Comparison of ENCODE assay signal across 8 cellular contexts in genomic region chr12:123269980-123270379, GRCh38. TPM values are rescaled to one million over a fixed set of nuclear protein-coding genes. Genes with fewer than 3 reads are reported as not detected.
DNase-seq lines count a peak whose midpoint lies in the region; ATAC-seq and TF ChIP-seq lines count a peak whose summit lies in the region.

No MANE protein-coding gene starts in this region.

- TF ChIP-seq CTCF in uterus (IDR thresholded peaks at IDR 0.05), result no peak

- H3K27me3 Mint-ChIP-seq in dendritic cell treated with granulocyte-macrophage colony-stimulating factor and Interleukin-4, amounts not matched to agents 40 ng/mL and 50 ng/mL, for 4 days, result peaks cover 2% of the 10 kb centered on the region

- DNase-seq in NCI-H69 (lab: John Stamatoyannopoulos, UW) (peak; percentile 78), uterus (no peak), dedifferentiated amniotic fluid mesenchymal stem cell (ENCODE audit: extremely low spot score) (no peak), DMS153 (lab: John Stamatoyannopoulos, UW) (no peak)

- TF ChIP-seq POLR2A in uterus (IDR thresholded peaks at IDR 0.05), result no peak

- H3K27me3 ChIP-seq in mucosa of rectum (ENCODE audit: control insufficient read depth in 2 of 2, insufficient read depth in 2 of 2, low read length in 2 of 2) (no peaks in the 10 kb centered on the region), uterus (no peaks in the 10 kb centered on the region)

- H3K36me3 Mint-ChIP-seq in dendritic cell treated with granulocyte-macrophage colony-stimulating factor and Interleukin-4, amounts not matched to agents 40 ng/mL and 50 ng/mL, for 4 days (ENCODE audit: low read depth), result peaks cover 25% of the 10 kb centered on the region

- H3K9me3 ChIP-seq in ES-I3 (ENCODE audit: control insufficient read depth, insufficient read depth, low read length) (no peaks in the 10 kb centered on the region), mucosa of rectum (ENCODE audit: control insufficient read depth in 2 of 2, low read length in 2 of 2) (no peaks in the 10 kb centered on the region), uterus (no peaks in the 10 kb centered on the region)

- peak overlapping the region; percentile 51 to 70 for H3K27ac ChIP-seq in mucosa of rectum (ENCODE audit: low read depth in 2 of 2, low read length in 2 of 2)
- peak overlapping the region; percentile 80 to 92 for H3K27ac ChIP-seq in uterus

- peaks cover 9% of the 10 kb centered on the region for H3K4me1 ChIP-seq in ES-I3 (ENCODE audit: insufficient read depth, low read length)
- peaks cover 6 to 17% of the 10 kb centered on the region in 2 donors for H3K4me1 ChIP-seq in mucosa of rectum (ENCODE audit: control insufficient read depth in 2 of 2, insufficient read depth in 2 of 2, low read length in 2 of 2)
- H3K4me1 ChIP-seq in uterus, result peaks cover 0 to 8% of the 10 kb centered on the region in 2 donors

- H3K4me3 Mint-ChIP-seq in dendritic cell treated with granulocyte-macrophage colony-stimulating factor and Interleukin-4, amounts not matched to agents 40 ng/mL and 50 ng/mL, for 4 days, result peak overlapping the region; percentile 83

- H3K27ac Mint-ChIP-seq in dendritic cell treated with granulocyte-macrophage colony-stimulating factor and Interleukin-4, amounts not matched to agents 40 ng/mL and 50 ng/mL, for 4 days, result peak overlapping the region; percentile 73

- H3K4me1 Mint-ChIP-seq in dendritic cell treated with granulocyte-macrophage colony-stimulating factor and Interleukin-4, amounts not matched to agents 40 ng/mL and 50 ng/mL, for 4 days (ENCODE audit: low read depth), result peaks cover 52% of the 10 kb centered on the region

- no peak for ATAC-seq in HG03039 (IDR thresholded peaks at IDR 0.05; ENCODE audit: unreplicated experiment)

- H3K36me3 ChIP-seq in ES-I3 (ENCODE audit: insufficient read depth, low read length), result no peaks in the 10 kb centered on the region
- peaks cover 2 to 7% of the 10 kb centered on the region in 2 donors for H3K36me3 ChIP-seq in mucosa of rectum (ENCODE audit: control insufficient read depth in 2 of 2, insufficient read depth in 2 of 2, low read length in 2 of 2)
- no peaks in the 10 kb centered on the region for H3K36me3 ChIP-seq in uterus

- H3K4me3 ChIP-seq in mucosa of rectum (ENCODE audit: low read length in 2 of 2) (peak overlapping the region; percentile 65 to 74), uterus (peak overlapping the region; percentile 57 to 73)

- no peaks in the 10 kb centered on the region for H3K9me3 Mint-ChIP-seq in dendritic cell treated with granulocyte-macrophage colony-stimulating factor and Interleukin-4, amounts not matched to agents 40 ng/mL and 50 ng/mL, for 4 days

- H3K9ac ChIP-seq in ES-I3 (ENCODE audit: low read depth, low read length) (peak overlapping the region; percentile 60), mucosa of rectum (ENCODE audit: low read depth in 1 of 2, low read length in 2 of 2) (peak overlapping the region; percentile 66 to 74)

- intact Hi-C loops in dendritic cell treated with granulocyte-macrophage colony-stimulating factor and Interleukin-4, amounts not matched to agents 40 ng/mL and 50 ng/mL, for 4 days (cut with micrococcal nuclease), result loop anchor here (10.0 kb wide), 1 partner anchor 45 kb away; no protein-coding TSS in a partner anchor
- intact Hi-C loops in uterus (cut with DNase I; ENCODE audit: low total_unique reads), result no loop called here

RNA-seq across cellular contexts. Expression of gene CDK2AP1, which starts 1.7 kb away (rescaled TPM):
- total RNA-seq in uterus, result 100 to 1,000 TPM in 2 of 4 donors, 10 to 100 TPM in 2; 54.3 to 120 (median 89.9) TPM

RNA-seq across cellular contexts. Expression of gene MTRFR, which starts 36.7 kb away (rescaled TPM):
- 10 to 100 TPM in 2 of 4 donors, 1 to 10 TPM in 1, under 1 TPM in 1; 0.51 to 18.9 (median 8.3) TPM for total RNA-seq in uterus

RNA-seq across cellular contexts. Expression of gene MPHOSPH9, which starts 37.0 kb away (rescaled TPM):
- total RNA-seq in uterus, result 100 to 1,000 TPM in 2 of 4 donors, 10 to 100 TPM in 2; 21.3 to 124 (median 75.1) TPM
